Comparison of ENCODE assay signal across 17 cellular contexts in genomic region chr6:30644769-30645168, GRCh38. TPM values are rescaled to one million over a fixed set of nuclear protein-coding genes. Genes with fewer than 3 reads are reported as not detected.
DNase-seq lines count a peak whose midpoint lies in the region; ATAC-seq and TF ChIP-seq lines count a peak whose summit lies in the region.
"Had no signal": no experiment of that assay in that cellular context is flagged by ENCODE, and none has a peak within 500 bp of the region (broad histone marks: within the 10 kb centered on the region; RNA-seq: fewer than 3 reads in every experiment).

No MANE protein-coding gene starts in this region.

- H3K36me3 ChIP-seq in SU-DHL-6 (ENCODE audit: low read length) (no peaks in the 10 kb centered on the region), neural cell (ENCODE audit: insufficient read depth, low read length) (peaks cover 8% of the 10 kb centered on the region)

- peak overlapping the region; percentile 20 for H3K27ac Mint-ChIP-seq in activated T-cell treated with anti-CD3 and anti-CD28 coated beads, Interleukin-2, amount 50 U/mL, for 24 hours
- peak overlapping the region; percentile 24 to 89 for H3K27ac Mint-ChIP-seq in effector memory CD8-positive, alpha-beta T cell
- H3K27ac Mint-ChIP-seq: GM23338 had no signal

- no peak overlapping the region for H2AFZ ChIP-seq in SU-DHL-6 (ENCODE audit: low read depth, low read length, severe bottlenecking)
- no peak overlapping the region for H2AFZ ChIP-seq in neural cell (ENCODE audit: low read depth, low read length)
- H2AFZ ChIP-seq: GM23338 had no signal

- H3K4me3 ChIP-seq in SU-DHL-6 (ENCODE audit: insufficient read depth, low read length, poor library complexity, severe bottlenecking), result no peak overlapping the region
- no peak overlapping the region for H3K4me3 ChIP-seq in neural cell (ENCODE audit: low read length)
- H3K4me3 ChIP-seq: GM23338 had no signal

- no peak overlapping the region for H3K4me3 Mint-ChIP-seq in activated T-cell treated with anti-CD3 and anti-CD28 coated beads, Interleukin-2, amount 50 U/mL, for 24 hours
- no peak overlapping the region for H3K4me3 Mint-ChIP-seq in effector memory CD8-positive, alpha-beta T cell

- H3K4me2 ChIP-seq in SU-DHL-6 (ENCODE audit: low read depth, low read length, poor library complexity, severe bottlenecking) (no peak overlapping the region), neural cell (ENCODE audit: low read length) (no peak overlapping the region)
- H3K4me2 ChIP-seq: GM23338 had no signal

- H3K27ac ChIP-seq in SU-DHL-6 (ENCODE audit: low read depth, low read length) (no peak overlapping the region), neural cell (ENCODE audit: low read length) (no peak overlapping the region)

- peaks cover 37% of the 10 kb centered on the region for H3K79me2 ChIP-seq in SU-DHL-6 (ENCODE audit: insufficient read depth, low read length)
- peaks cover 29% of the 10 kb centered on the region for H3K79me2 ChIP-seq in neural cell (replicated peaks; ENCODE audit: insufficient read depth, low read length)

- no peak for TF ChIP-seq RAD21 in neural cell (conservative IDR thresholded peaks at IDR 0.05)

- DNase-seq in activated T-cell treated with anti-CD3 and anti-CD28 coated beads, Interleukin-2, amount 50 U/mL, for 24 hours, result no peak
- DNase-seq in activated T-cell treated with anti-CD3 and anti-CD28 coated beads, Interleukin-2, amount 50 U/mL, for 48 hours, result no peak
- DNase-seq in effector memory CD8-positive, alpha-beta T cell, result no peak
- no peak for DNase-seq in stimulated activated CD4-positive, alpha-beta T cell treated with anti-CD3 and anti-CD28 coated beads, Interleukin-4, amount 100 ng/mL, for 4 hours
- DNase-seq in SHP77 (lab: John Stamatoyannopoulos, UW), result no peak
- DNase-seq: CD8-positive, alpha-beta memory T cell; DMS79; KBM-7; NCI-H1048; NCI-H2081 treated with DMSO at 0.1 percent for 48 hours; NCI-H510A treated with DMSO at 0.1 percent for 48 hours; NCI-H82 had no signal

- H3K9me2 ChIP-seq in SU-DHL-6 (replicated peaks; ENCODE audit: insufficient read depth, low read length), result no peaks in the 10 kb centered on the region
- no peaks in the 10 kb centered on the region for H3K9me2 ChIP-seq in neural cell (ENCODE audit: insufficient read depth, low read length)

- no peaks in the 10 kb centered on the region for H3K27me3 Mint-ChIP-seq in activated T-cell treated with anti-CD3 and anti-CD28 coated beads, Interleukin-2, amount 50 U/mL, for 24 hours
- H3K27me3 Mint-ChIP-seq in effector memory CD8-positive, alpha-beta T cell, result no peaks in the 10 kb centered on the region
- H3K27me3 Mint-ChIP-seq: CD8-positive, alpha-beta memory T cell had no signal

- H3K9me3 ChIP-seq in SU-DHL-6 (ENCODE audit: insufficient read depth, low read length) (no peaks in the 10 kb centered on the region), neural cell (ENCODE audit: low read length) (no peaks in the 10 kb centered on the region)

- no peaks in the 10 kb centered on the region for H3K27me3 ChIP-seq in SU-DHL-6 (ENCODE audit: low read length)
- no peaks in the 10 kb centered on the region for H3K27me3 ChIP-seq in neural cell (ENCODE audit: insufficient read depth, low read depth, low read length)

- H3K36me3 Mint-ChIP-seq in activated T-cell treated with anti-CD3 and anti-CD28 coated beads, Interleukin-2, amount 50 U/mL, for 24 hours (ENCODE audit: low read depth), result peaks cover 73% of the 10 kb centered on the region
- peaks cover 12% of the 10 kb centered on the region for H3K36me3 Mint-ChIP-seq in effector memory CD8-positive, alpha-beta T cell (ENCODE audit: insufficient read depth)

- no peak for ATAC-seq in effector memory CD8-positive, alpha-beta T cell (replicated peaks)
- no peak for ATAC-seq in GM21528 (IDR thresholded peaks at IDR 0.05; ENCODE audit: low FRiP score, unreplicated experiment)
- ATAC-seq: GM23338, Panc1 had no signal

- H3K4me1 Mint-ChIP-seq in activated T-cell treated with anti-CD3 and anti-CD28 coated beads, Interleukin-2, amount 50 U/mL, for 24 hours (ENCODE audit: low read depth), result peaks cover 45% of the 10 kb centered on the region
- peaks cover 21 to 22% of the 10 kb centered on the region in 2 donors for H3K4me1 Mint-ChIP-seq in effector memory CD8-positive, alpha-beta T cell (ENCODE audit: low read depth in 2 of 2)

- H3F3A ChIP-seq in SU-DHL-6 (ENCODE audit: insufficient read depth), result peaks cover 6% of the 10 kb centered on the region; the same call in 1 of the 2 replicates
- H3F3A ChIP-seq in neural cell (ENCODE audit: insufficient read depth, low read length, poor library complexity, severe bottlenecking), result no peaks in the 10 kb centered on the region

- H3K9me3 Mint-ChIP-seq in activated T-cell treated with anti-CD3 and anti-CD28 coated beads, Interleukin-2, amount 50 U/mL, for 24 hours, result no peaks in the 10 kb centered on the region
- H3K9me3 Mint-ChIP-seq in effector memory CD8-positive, alpha-beta T cell, result no peaks in the 10 kb centered on the region
- H3K9me3 Mint-ChIP-seq: CD8-positive, alpha-beta memory T cell; GM23338 had no signal

- H4K20me1 ChIP-seq in SU-DHL-6 (ENCODE audit: low read depth, low read length) (peaks cover 8% of the 10 kb centered on the region; the same call in 1 of the 2 replicates), neural cell (ENCODE audit: insufficient read depth) (no peaks in the 10 kb centered on the region)

- no peak for TF ChIP-seq EP300 in neural cell (conservative IDR thresholded peaks at IDR 0.05; ENCODE audit: poor library complexity, severe bottlenecking)

- H3K9ac ChIP-seq in SU-DHL-6 (ENCODE audit: low read length) (0 out of 2 replicates have a peak overlapping the region, but pooled peaks have one; percentile 2), neural cell (ENCODE audit: low read length) (peak overlapping the region; percentile 10)

- no peak for TF ChIP-seq CTCF in SU-DHL-6 (IDR thresholded peaks at IDR 0.05; ENCODE audit: insufficient read depth, low read length, poor library complexity, severe bottlenecking)
- no peak for TF ChIP-seq CTCF in neural cell (IDR thresholded peaks at IDR 0.05; ENCODE audit: poor library complexity, severe bottlenecking)

TF ChIP-seq in neural cell, 6 proteins besides CTCF, POLR2A, EP300 and RAD21:
- no peak for TF ChIP-seq POLR2AphosphoS5 (IDR thresholded peaks at IDR 0.05)
- TF ChIP-seq, protein P1, sequence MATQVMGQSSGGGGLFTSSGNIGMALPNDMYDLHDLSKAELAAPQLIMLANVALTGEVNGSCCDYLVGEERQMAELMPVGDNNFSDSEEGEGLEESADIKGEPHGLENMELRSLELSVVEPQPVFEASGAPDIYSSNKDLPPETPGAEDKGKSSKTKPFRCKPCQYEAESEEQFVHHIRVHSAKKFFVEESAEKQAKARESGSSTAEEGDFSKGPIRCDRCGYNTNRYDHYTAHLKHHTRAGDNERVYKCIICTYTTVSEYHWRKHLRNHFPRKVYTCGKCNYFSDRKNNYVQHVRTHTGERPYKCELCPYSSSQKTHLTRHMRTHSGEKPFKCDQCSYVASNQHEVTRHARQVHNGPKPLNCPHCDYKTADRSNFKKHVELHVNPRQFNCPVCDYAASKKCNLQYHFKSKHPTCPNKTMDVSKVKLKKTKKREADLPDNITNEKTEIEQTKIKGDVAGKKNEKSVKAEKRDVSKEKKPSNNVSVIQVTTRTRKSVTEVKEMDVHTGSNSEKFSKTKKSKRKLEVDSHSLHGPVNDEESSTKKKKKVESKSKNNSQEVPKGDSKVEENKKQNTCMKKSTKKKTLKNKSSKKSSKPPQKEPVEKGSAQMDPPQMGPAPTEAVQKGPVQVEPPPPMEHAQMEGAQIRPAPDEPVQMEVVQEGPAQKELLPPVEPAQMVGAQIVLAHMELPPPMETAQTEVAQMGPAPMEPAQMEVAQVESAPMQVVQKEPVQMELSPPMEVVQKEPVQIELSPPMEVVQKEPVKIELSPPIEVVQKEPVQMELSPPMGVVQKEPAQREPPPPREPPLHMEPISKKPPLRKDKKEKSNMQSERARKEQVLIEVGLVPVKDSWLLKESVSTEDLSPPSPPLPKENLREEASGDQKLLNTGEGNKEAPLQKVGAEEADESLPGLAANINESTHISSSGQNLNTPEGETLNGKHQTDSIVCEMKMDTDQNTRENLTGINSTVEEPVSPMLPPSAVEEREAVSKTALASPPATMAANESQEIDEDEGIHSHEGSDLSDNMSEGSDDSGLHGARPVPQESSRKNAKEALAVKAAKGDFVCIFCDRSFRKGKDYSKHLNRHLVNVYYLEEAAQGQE (IDR thresholded peaks at IDR 0.05; ENCODE audit: borderline replicate concordance), result no peak
- no peak for TF ChIP-seq EZH2 (IDR thresholded peaks at IDR 0.05; ENCODE audit: borderline replicate concordance, insufficient read depth, low read length, poor library complexity, severe bottlenecking)
- TF ChIP-seq TAF1 (IDR thresholded peaks at IDR 0.05; ENCODE audit: low read depth), result no peak
- no peak for TF ChIP-seq SMC3 (conservative IDR thresholded peaks at IDR 0.05; ENCODE audit: poor library complexity)
- TF ChIP-seq MXI1 (conservative IDR thresholded peaks at IDR 0.05; ENCODE audit: poor library complexity, severe bottlenecking), result no peak

RNA-seq across cellular contexts. Expression of gene C6orf136, which starts 2.2 kb away (rescaled TPM):
- 8.5 and 12.4 TPM in 2 replicates for polyA plus RNA-seq in neural cell
- polyA minus RNA-seq in neural cell, result 4.5 and 11.9 TPM in 2 replicates

RNA-seq across cellular contexts. Expression of gene ATAT1, which starts 18.1 kb away (rescaled TPM):
- 54.9 and 70.4 TPM in 2 replicates for polyA plus RNA-seq in neural cell
- 81.6 and 138 TPM in 2 replicates for polyA minus RNA-seq in neural cell

RNA-seq across cellular contexts. Expression of gene MRPS18B, which starts 27.1 kb away (rescaled TPM):
- 77.7 and 106 TPM in 2 replicates for polyA plus RNA-seq in neural cell
- 56.3 and 58.2 TPM in 2 replicates for polyA minus RNA-seq in neural cell

RNA-seq across cellular contexts. Expression of gene PPP1R10, which starts 27.7 kb away (rescaled TPM):
- 13.7 and 18.8 TPM in 2 replicates for polyA plus RNA-seq in neural cell
- polyA minus RNA-seq in neural cell, result 36.0 and 41.6 TPM in 2 replicates

RNA-seq across cellular contexts. Expression of gene DHX16, which starts 28.0 kb away (rescaled TPM):
- 29.1 and 31.9 TPM in 2 replicates for polyA plus RNA-seq in neural cell
- 25.1 and 25.6 TPM in 2 replicates for polyA minus RNA-seq in neural cell
